ENCODE assay signal across 15 cellular contexts in the genomic region with DNA sequence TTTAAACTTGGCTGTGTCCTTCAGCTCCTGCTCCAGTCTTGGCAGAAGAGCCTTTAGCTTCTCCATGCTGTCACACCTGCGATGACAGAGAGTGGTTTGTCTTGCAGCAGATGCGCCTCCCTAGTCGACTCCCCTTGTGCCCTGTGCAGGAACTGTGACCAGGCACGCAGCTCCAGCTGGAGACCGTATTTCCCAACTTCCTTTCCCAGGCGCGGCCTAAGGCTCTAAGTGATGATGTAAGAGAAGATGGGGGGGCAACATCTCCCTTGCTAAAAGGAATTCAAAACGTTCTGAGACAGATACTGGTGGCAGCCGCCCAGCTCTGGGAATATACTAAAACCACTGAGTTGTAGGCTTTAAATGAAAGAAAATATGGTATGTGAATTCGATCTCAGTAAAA. TPM values are rescaled to one million over a fixed set of nuclear protein-coding genes. Genes with fewer than 3 reads are reported as not detected.
A peak's percentile ranks its signal among the peaks of the same experiment; 100 is the strongest.
DNase-seq lines count a peak whose midpoint lies in the region; ATAC-seq and TF ChIP-seq lines count a peak whose summit lies in the region.
"Had no signal": no experiment of that assay in that cellular context is flagged by ENCODE, and none has a peak within 500 bp of the region (broad histone marks: within the 10 kb centered on the region; RNA-seq: fewer than 3 reads in every experiment).

No MANE protein-coding gene starts in this region.

- H3K4me3 ChIP-seq in NB4 (ENCODE audit: low read depth, low read length), result no peak overlapping the region
- no peak overlapping the region for H3K4me3 ChIP-seq in left lung
- H3K4me3 ChIP-seq: dorsolateral prefrontal cortex, gastrocnemius medialis, pancreas, SK-N-MC had no signal

- H3K4me1 Mint-ChIP-seq in stimulated activated naive CD8-positive, alpha-beta T cell treated with anti-CD3 and anti-CD28 coated beads, Interleukin-15, amount 100 ng/mL, for 72 hours, result peaks cover 6% of the 10 kb centered on the region
- H3K4me1 Mint-ChIP-seq: activated naive CD8-positive, alpha-beta T cell treated with anti-CD3 and anti-CD28 coated beads, Interleukin-2, amount 50 U/mL, for 24 hours; B cell had no signal

- TF ChIP-seq CTCF in NB4 (IDR thresholded peaks at IDR 0.05; ENCODE audit: low read depth, low read length), result no peak
- TF ChIP-seq CTCF in left lung (IDR thresholded peaks at IDR 0.05), result peak in 1 of 2 donors; percentile 14

- peak overlapping the region in 1 of 2 donors; percentile 34 for H3K27ac Mint-ChIP-seq in stimulated activated naive CD8-positive, alpha-beta T cell treated with anti-CD3 and anti-CD28 coated beads, Interleukin-15, amount 100 ng/mL, for 72 hours
- H3K27ac Mint-ChIP-seq: activated naive CD8-positive, alpha-beta T cell treated with anti-CD3 and anti-CD28 coated beads, Interleukin-2, amount 50 U/mL, for 24 hours; B cell had no signal

- intact Hi-C loops in left lung (cut with DNase I), result no loop called here

- no peaks in the 10 kb centered on the region for H3K9me3 Mint-ChIP-seq in stimulated activated naive CD8-positive, alpha-beta T cell treated with anti-CD3 and anti-CD28 coated beads, Interleukin-15, amount 100 ng/mL, for 72 hours
- H3K9me3 Mint-ChIP-seq: activated naive CD8-positive, alpha-beta T cell treated with anti-CD3 and anti-CD28 coated beads, Interleukin-2, amount 50 U/mL, for 24 hours had no signal

- H3K27ac ChIP-seq in left lung, result no peak overlapping the region
- H3K27ac ChIP-seq: dorsolateral prefrontal cortex, pancreas, SK-N-MC had no signal

- no peak overlapping the region for H3K4me3 Mint-ChIP-seq in stimulated activated naive CD8-positive, alpha-beta T cell treated with anti-CD3 and anti-CD28 coated beads, Interleukin-15, amount 100 ng/mL, for 72 hours
- H3K4me3 Mint-ChIP-seq: activated naive CD8-positive, alpha-beta T cell treated with anti-CD3 and anti-CD28 coated beads, Interleukin-2, amount 50 U/mL, for 24 hours; B cell had no signal

- peak; percentile 76 for ATAC-seq in left lung
- ATAC-seq in stimulated activated naive CD8-positive, alpha-beta T cell treated with anti-CD3 and anti-CD28 coated beads, Interleukin-15, amount 100 ng/mL, for 72 hours, result no peak
- ATAC-seq: activated naive CD8-positive, alpha-beta T cell treated with anti-CD3 and anti-CD28 coated beads, Interleukin-2, amount 50 U/mL, for 24 hours; gastrocnemius medialis had no signal

- TF ChIP-seq POLR2A in NB4 (IDR thresholded peaks at IDR 0.05; ENCODE audit: extremely low read depth, insufficient read length), result no peak

- no peaks in the 10 kb centered on the region for H3K9me3 ChIP-seq in left lung
- H3K9me3 ChIP-seq: gastrocnemius medialis, pancreas had no signal

- no peaks in the 10 kb centered on the region for H3K27me3 Mint-ChIP-seq in stimulated activated naive CD8-positive, alpha-beta T cell treated with anti-CD3 and anti-CD28 coated beads, Interleukin-15, amount 100 ng/mL, for 72 hours
- H3K27me3 Mint-ChIP-seq: activated naive CD8-positive, alpha-beta T cell treated with anti-CD3 and anti-CD28 coated beads, Interleukin-2, amount 50 U/mL, for 24 hours; B cell had no signal

- peaks cover 0 to 61% of the 10 kb centered on the region in 2 donors for H3K36me3 ChIP-seq in left lung

- H3K4me1 ChIP-seq in left lung, result peaks cover 0 to 18% of the 10 kb centered on the region in 2 donors
- H3K4me1 ChIP-seq: gastrocnemius medialis, pancreas had no signal

- H3K27me3 ChIP-seq in left lung, result no peaks in the 10 kb centered on the region
- H3K27me3 ChIP-seq: dorsolateral prefrontal cortex, gastrocnemius medialis, pancreas had no signal

- DNase-seq in AG20443 (ENCODE audit: low spot score) (peak; percentile 74), NB4 (ENCODE audit: low read depth) (peak; percentile 93), dermis blood vessel endothelial cell (peak; percentile 55), left lung (no peak), NCI-H2081 (lab: John Stamatoyannopoulos, UW) (no peak), UCSD-AML1 (lab: John Stamatoyannopoulos, UW; ENCODE audit: unreplicated experiment) (no peak)
- DNase-seq in activated effector memory CD4-positive, alpha-beta T cell treated with anti-CD3 and anti-CD28 coated beads, Interleukin-2, amount 50 U/mL, for 16 hours, result no peak
- DNase-seq in stimulated activated naive CD8-positive, alpha-beta T cell treated with anti-CD3 and anti-CD28 coated beads, Interleukin-15, amount 100 ng/mL, for 72 hours, result no peak
- DNase-seq: activated naive CD8-positive, alpha-beta T cell treated with anti-CD3 and anti-CD28 coated beads, Interleukin-2, amount 50 U/mL, for 24 hours; DMS79; dorsolateral prefrontal cortex; gastrocnemius medialis; pancreas had no signal

RNA-seq across cellular contexts. Expression of gene DCUN1D2, which starts 16.3 kb away (rescaled TPM):
- total RNA-seq in dermis blood vessel endothelial cell (10.0 and 10.2 TPM in 2 replicates), left lung (10 to 100 TPM; 10.3 to 19.4 TPM)

RNA-seq across cellular contexts. Expression of gene ADPRHL1, which starts 20.9 kb away (rescaled TPM):
- total RNA-seq in dermis blood vessel endothelial cell (1.0 and 1.7 TPM in 2 replicates), left lung (1 to 10 TPM; 2.0 to 2.3 TPM)

Comparison
In these comparisons a context has a peak if more than half of its experiments do, and no peak if none do; other contexts are left out.
1. DNase-seq: peak in AG20443 (single experiment), NB4 (single experiment) and dermis blood vessel endothelial cell (single experiment); none in left lung (0 of 2), NCI-H2081 (0 of 2), UCSD-AML1 (single experiment), activated effector memory CD4-positive, alpha-beta T cell treated with anti-CD3 and anti-CD28 coated beads, Interleukin-2, amount 50 U/mL, for 16 hours (single experiment) and stimulated activated naive CD8-positive, alpha-beta T cell treated with anti-CD3 and anti-CD28 coated beads, Interleukin-15, amount 100 ng/mL, for 72 hours (0 of 2).